26 cellular contexts compared by ENCODE assay signal in genomic region chr1:199593475-199593874, GRCh38.
"Had no signal": no experiment of that assay in that cellular context is flagged by ENCODE, and none has a peak within 500 bp of the region (broad histone marks: within the 10 kb centered on the region; RNA-seq: fewer than 3 reads in every experiment).

No MANE protein-coding gene starts in this region.

- H3K27me3 ChIP-seq: adrenal gland, body of pancreas had no signal

- FAIRE-seq: colon, endometrium, frontal cortex had no signal

- H3K4me1 ChIP-seq: adrenal gland, body of pancreas had no signal

- H3K4me3 ChIP-seq: adrenal gland, body of pancreas had no signal

- ATAC-seq: activated CD8-positive, alpha-beta T cell treated with anti-CD3 and anti-CD28 coated beads for 36 hours; activated naive CD8-positive, alpha-beta T cell treated with anti-CD3 and anti-CD28 coated beads, Interleukin-2, amount 50 U/mL, for 24 hours; activated T-cell treated with anti-CD3 and anti-CD28 coated beads, Interleukin-2, amount 50 U/mL, for 4 hours; activated T-helper 17 cell treated with anti-CD3 and anti-CD28 coated beads, Interleukin-2, amount 50 U/mL, for 72 hours; body of pancreas; esophagus mucosa had no signal

- DNase-seq: activated CD4-positive, alpha-beta T cell treated with anti-CD3 and anti-CD28 coated beads for 48 hours; activated CD4-positive, alpha-beta T cell treated with anti-CD3 and anti-CD28 coated beads, Interleukin-2, amount 50 U/mL, for 1 hour; activated CD4-positive, alpha-beta T cell treated with anti-CD3 and anti-CD28 coated beads, Interleukin-2, amount 50 U/mL, for 48 hours; activated CD8-positive, alpha-beta memory T cell treated with anti-CD3 and anti-CD28 coated beads for 24 hours; activated CD8-positive, alpha-beta T cell treated with anti-CD3 and anti-CD28 coated beads for 36 hours; activated effector memory CD4-positive, alpha-beta T cell treated with Interleukin-2 at 50 U/mL for 16 hours; activated gamma-delta T cell treated with Interleukin-2 at 50 U/mL for 16 hours; activated naive CD4-positive, alpha-beta T cell treated with anti-CD3 and anti-CD28 coated beads for 36 hours; activated naive CD8-positive, alpha-beta T cell treated with anti-CD3 and anti-CD28 coated beads for 36 hours; activated naive CD8-positive, alpha-beta T cell treated with anti-CD3 and anti-CD28 coated beads, Interleukin-2, amount 50 U/mL, for 24 hours; activated T-cell treated with anti-CD3 and anti-CD28 coated beads, Interleukin-2, amount 50 U/mL, for 4 hours; adrenal gland; amygdala; aorta; body of pancreas; caudate nucleus; cortex of kidney; effector CD8-positive, alpha-beta T cell; foreskin fibroblast; head of caudate nucleus; T-helper 2 cell had no signal

- H3K36me3 ChIP-seq: adrenal gland had no signal

- H3K9me3 ChIP-seq: adrenal gland, body of pancreas had no signal

- H3K27ac ChIP-seq: adrenal gland, body of pancreas had no signal
